ENCODE assay signal across 8 cellular contexts in genomic region chr19:58097783-58098681, GRCh38. TPM values are rescaled to one million over a fixed set of nuclear protein-coding genes. Genes with fewer than 3 reads are reported as not detected.
A peak's percentile ranks its signal among the peaks of the same experiment; 100 is the strongest.
DNase-seq lines count a peak whose midpoint lies in the region; ATAC-seq and TF ChIP-seq lines count a peak whose summit lies in the region.

Gene ZSCAN18, minus strand, starts transcription at chr19:58098231. Its CDS starts 7,964 bp downstream, at chr19:58090267.

- DNase-seq in DMS53 treated with DMSO at 0.1 percent for 48 hours (lab: John Stamatoyannopoulos, UW; ENCODE audit: unreplicated experiment) = peak; percentile 69
- peak; percentile 79 for DNase-seq in NCI-H345 treated with DMSO at 0.1 percent for 48 hours (lab: John Stamatoyannopoulos, UW; ENCODE audit: unreplicated experiment)
- peak; percentile 92 to 98 for DNase-seq in activated CD8-positive, alpha-beta memory T cell treated with anti-CD3 and anti-CD28 coated beads for 1 hour (ENCODE audit: extremely low read depth in 1 of 2, low read depth in 1 of 2)
- peak; percentile 97 for DNase-seq in effector CD4-positive, alpha-beta T cell
- peak; percentile 96 for DNase-seq in lower lobe of right lung
- peak; percentile 91 to 97 for DNase-seq in stimulated activated CD4-positive, alpha-beta T cell treated with anti-CD3 and anti-CD28 coated beads, Interleukin-4, amount 100 ng/mL, for 4 hours

- H3K36me3 ChIP-seq in lower lobe of right lung = no peaks in the 10 kb centered on the region

- H3K27me3 ChIP-seq in lower lobe of right lung (ENCODE audit: low read depth) = no peaks in the 10 kb centered on the region

- no peak for TF ChIP-seq CTCF in lower lobe of right lung (IDR thresholded peaks at IDR 0.05)

- peak within 1 kb of the TSS; percentile 97 for H3K27ac ChIP-seq in lower lobe of right lung

- H3K4me3 ChIP-seq in lower lobe of right lung = peak within 1 kb of the TSS; percentile 86

- ATAC-seq in HG02678 (IDR thresholded peaks at IDR 0.05; ENCODE audit: unreplicated experiment) (peak; percentile 88), lower lobe of right lung (peak; percentile 99 to 100), GM18870 (IDR thresholded peaks at IDR 0.05; ENCODE audit: unreplicated experiment) (no peak)

- H3K9me3 ChIP-seq in lower lobe of right lung = peaks cover 35% of the 10 kb centered on the region

- intact Hi-C loops in lower lobe of right lung (cut with DNase I) = no loop called here

- no peaks in the 10 kb centered on the region for H3K4me1 ChIP-seq in lower lobe of right lung

RNA-seq across cellular contexts. Expression of gene ZSCAN18, which starts in this region (rescaled TPM):
- 44.2 TPM for total RNA-seq in lower lobe of right lung
